In genomic region chr5:109688999-109689739, GRCh38 we compare ENCODE assay signal across 8 cellular contexts. TPM values are rescaled to one million over a fixed set of nuclear protein-coding genes. Genes with fewer than 3 reads are reported as not detected.
DNase-seq lines count a peak whose midpoint lies in the region; ATAC-seq and TF ChIP-seq lines count a peak whose summit lies in the region.

No MANE protein-coding gene starts in this region.

- intact Hi-C loops in CD14-positive monocyte (cut with micrococcal nuclease) (loop anchor here in 1 of 2 donors (10.0 kb wide), 1 partner anchor 274 kb away; no protein-coding TSS in a partner anchor), right lobe of liver (cut with DNase I) (no loop called here)
- intact Hi-C loops in dendritic cell treated with granulocyte-macrophage colony-stimulating factor and Interleukin-4, amounts not matched to agents 40 ng/mL and 50 ng/mL, for 4 days (cut with micrococcal nuclease), result loop anchor here (1.0 to 10.0 kb wide), 4 partner anchors 32 to 279 kb away; no protein-coding TSS in a partner anchor

- H3K36me3 Mint-ChIP-seq in CD14-positive monocyte, result peaks cover 5 to 6% of the 10 kb centered on the region in 2 donors
- peaks cover 18% of the 10 kb centered on the region for H3K36me3 Mint-ChIP-seq in dendritic cell treated with granulocyte-macrophage colony-stimulating factor and Interleukin-4, amounts not matched to agents 40 ng/mL and 50 ng/mL, for 4 days (ENCODE audit: low read depth)

- no peaks in the 10 kb centered on the region for H3K36me3 ChIP-seq in right lobe of liver

- TF ChIP-seq POLR2A in right lobe of liver (IDR thresholded peaks at IDR 0.05), result peak; percentile 96

- H3K27me3 ChIP-seq in right lobe of liver, result no peaks in the 10 kb centered on the region

- ATAC-seq in GM19328 (IDR thresholded peaks at IDR 0.05; ENCODE audit: unreplicated experiment) (peak; percentile 75), HG03460 (IDR thresholded peaks at IDR 0.05; ENCODE audit: unreplicated experiment) (peak; percentile 71), right lobe of liver (peak; percentile 81 to 92 (median 86))

- H3K9me3 ChIP-seq in right lobe of liver, result no peaks in the 10 kb centered on the region

- 0% methylated on average over 30 of the region's 68 CpGs for WGBS in right lobe of liver (ENCODE audit: insufficient coverage, low coverage, low lambda C conversion rate, missing lambda C conversion rate)

- H3K27ac Mint-ChIP-seq in CD14-positive monocyte, result peak overlapping the region; percentile 96 to 100 (median 99)
- peak overlapping the region; percentile 93 for H3K27ac Mint-ChIP-seq in dendritic cell treated with granulocyte-macrophage colony-stimulating factor and Interleukin-4, amounts not matched to agents 40 ng/mL and 50 ng/mL, for 4 days

- H3K4me3 Mint-ChIP-seq in CD14-positive monocyte, result peak overlapping the region; percentile 87 to 98
- peak overlapping the region; percentile 94 for H3K4me3 Mint-ChIP-seq in dendritic cell treated with granulocyte-macrophage colony-stimulating factor and Interleukin-4, amounts not matched to agents 40 ng/mL and 50 ng/mL, for 4 days

- H3K27me3 Mint-ChIP-seq in CD14-positive monocyte (ENCODE audit: low read depth in 3 of 3), result no peaks in the 10 kb centered on the region
- no peaks in the 10 kb centered on the region for H3K27me3 Mint-ChIP-seq in dendritic cell treated with granulocyte-macrophage colony-stimulating factor and Interleukin-4, amounts not matched to agents 40 ng/mL and 50 ng/mL, for 4 days

- peaks cover 44% of the 10 kb centered on the region for H3K4me1 Mint-ChIP-seq in CD14-positive monocyte
- H3K4me1 Mint-ChIP-seq in dendritic cell treated with granulocyte-macrophage colony-stimulating factor and Interleukin-4, amounts not matched to agents 40 ng/mL and 50 ng/mL, for 4 days (ENCODE audit: low read depth), result peaks cover 32% of the 10 kb centered on the region

- TF ChIP-seq CTCF in CD14-positive monocyte (IDR thresholded peaks at IDR 0.05) (no peak), right lobe of liver (IDR thresholded peaks at IDR 0.05) (no peak)

- H3K4me3 ChIP-seq in right lobe of liver, result peak overlapping the region; percentile 83 to 90 (median 89)

- peak overlapping the region; percentile 98 for H3K27ac ChIP-seq in right lobe of liver

- DNase-seq in CD14-positive monocyte (ENCODE audit: low spot score), result peak; percentile 78
- DNase-seq in NCI-H526 treated with DMSO at 0.1 percent for 48 hours (lab: John Stamatoyannopoulos, UW), result peak; percentile 50
- DNase-seq in activated CD4-positive, alpha-beta T cell treated with anti-CD3 and anti-CD28 coated beads, Interleukin-2, amount 50 U/mL, for 24 hours (ENCODE audit: low read depth in 1 of 2, low spot score in 1 of 2), result peak; percentile 60 to 68
- peak; percentile 91 to 92 (median 91) for DNase-seq in right lobe of liver
- DNase-seq in stimulated activated CD4-positive, alpha-beta T cell treated with anti-CD3 and anti-CD28 coated beads, Interleukin-4, amount 100 ng/mL, for 48 hours (ENCODE audit: low read depth in 2 of 2), result peak; percentile 66 to 76

- peaks cover 0 to 11% (median 2%) of the 10 kb centered on the region in 7 donors for H3K9me3 Mint-ChIP-seq in CD14-positive monocyte
- H3K9me3 Mint-ChIP-seq in dendritic cell treated with granulocyte-macrophage colony-stimulating factor and Interleukin-4, amounts not matched to agents 40 ng/mL and 50 ng/mL, for 4 days, result no peaks in the 10 kb centered on the region

- peaks cover 0 to 26% (median 9%) of the 10 kb centered on the region in 4 donors for H3K4me1 ChIP-seq in right lobe of liver

RNA-seq across cellular contexts. Expression of gene MAN2A1, which starts 0.6 kb away (rescaled TPM):
- 10 to 100 TPM; 20.1 to 23.0 TPM for polyA plus RNA-seq in CD14-positive monocyte
- total RNA-seq in right lobe of liver, result 10 to 100 TPM; 48.1 to 68.8 (median 61.9) TPM

Comparison
In these comparisons a context has a peak if more than half of its experiments do, and no peak if none do; other contexts are left out.
1. Peak in every context shown above with its lines: DNase-seq, ATAC-seq, H3K4me3 ChIP-seq and H3K27ac ChIP-seq.